ENCODE assay signal across 22 cellular contexts in the genomic region with DNA sequence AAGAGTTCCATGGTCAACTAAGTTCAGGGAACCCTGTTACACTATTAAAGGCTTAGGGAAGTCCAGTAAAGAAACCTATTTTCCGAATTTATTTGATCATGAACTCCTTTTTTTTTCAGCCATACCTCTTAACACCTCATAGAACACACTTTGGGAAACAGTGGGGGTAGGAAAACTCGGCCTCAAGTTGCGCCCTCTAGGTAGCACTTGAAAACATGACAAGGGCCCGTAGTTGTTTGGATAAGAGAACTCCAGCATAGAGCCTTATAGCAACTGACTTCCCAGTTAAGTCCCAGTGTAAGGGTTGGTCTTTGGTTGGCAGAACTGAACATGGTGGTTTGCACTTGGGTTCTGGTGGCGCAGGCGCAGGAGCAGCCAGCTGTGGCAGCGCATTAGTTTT. TPM values are rescaled to one million over a fixed set of nuclear protein-coding genes. Genes with fewer than 3 reads are reported as not detected.
DNase-seq lines count a peak whose midpoint lies in the region; ATAC-seq and TF ChIP-seq lines count a peak whose summit lies in the region.
"Had no signal": no experiment of that assay in that cellular context is flagged by ENCODE, and none has a peak within 500 bp of the region (broad histone marks: within the 10 kb centered on the region; RNA-seq: fewer than 3 reads in every experiment).

No MANE protein-coding gene starts in this region.

- CTCF ChIA-PET in WTC11 (lab: Charles Lee): no interaction called here

- no peak for DNase-seq in activated T-cell treated with anti-CD3 and anti-CD28 coated beads, Interleukin-2, amount 50 U/mL, for 72 hours
- DNase-seq in activated T-cell treated with anti-CD3 and anti-CD28 coated beads, Interleukin-2, amount 50 U/mL, for 1 hour: no peak
- peak; percentile 15 for DNase-seq in ELF-1 (ENCODE audit: low read depth, low spot score)
- no peak for DNase-seq in WTC11 (ENCODE audit: low spot score)
- DNase-seq in mesendoderm: peak; percentile 32
- DNase-seq in posterior vena cava (ENCODE audit: low spot score): no peak
- no peak for DNase-seq in HuH-7 (ENCODE audit: low spot score)
- DNase-seq in posterior cingulate gyrus: no peak
- DNase-seq: 8988T; CD8-positive, alpha-beta memory T cell; DMS79 treated with DMSO at 0.1 percent for 48 hours; GF-D8; GM23248; HFFc6; NCI-H1105 treated with DMSO at 0.1 percent for 48 hours; NCI-H1694 treated with DMSO at 0.1 percent for 48 hours; NCI-H345; NCI-H526 treated with DMSO at 0.1 percent for 48 hours; RPMI8226; SIG-M5 had no signal

- H3K23ac ChIP-seq in mesendoderm (ENCODE audit: low read length): no peak overlapping the region

- H2AK5ac ChIP-seq in mesendoderm (ENCODE audit: low read length): no peak overlapping the region

- H3K4me3 ChIP-seq in mesendoderm (ENCODE audit: low read length): no peak overlapping the region
- H3K4me3 ChIP-seq: BLaER1, GM23248 had no signal

- no peak overlapping the region for H2BK15ac ChIP-seq in mesendoderm (replicated peaks; ENCODE audit: low read depth)

- intact Hi-C loops in posterior vena cava (cut with DNase I): no loop called here
- intact Hi-C loops in posterior cingulate gyrus (cut with DNase I): no loop called here

- H3K36me3 Mint-ChIP-seq in activated T-cell treated with anti-CD3 and anti-CD28 coated beads, Interleukin-2, amount 50 U/mL, for 72 hours (ENCODE audit: insufficient read depth in 2 of 2): peaks cover 14 to 37% of the 10 kb centered on the region in 2 donors
- H3K36me3 Mint-ChIP-seq in WTC11: peaks cover 38% of the 10 kb centered on the region
- H3K36me3 Mint-ChIP-seq: IgD-negative memory B cell had no signal

- H2BK120ac ChIP-seq in mesendoderm (ENCODE audit: low read depth, low read length): no peak overlapping the region

- H3K79me1 ChIP-seq in mesendoderm (ENCODE audit: low read length): no peaks in the 10 kb centered on the region

- H3K27me3 ChIP-seq in mesendoderm (ENCODE audit: insufficient read depth, low read length, poor library complexity): no peaks in the 10 kb centered on the region

- no peak overlapping the region for H3K9ac ChIP-seq in mesendoderm (ENCODE audit: low read length)
- H3K9ac ChIP-seq: BLaER1, GM23248 had no signal

- H4K8ac ChIP-seq in mesendoderm (ENCODE audit: low read depth, low read length): no peak overlapping the region

- POLR2A ChIA-PET in WTC11 (lab: Charles Lee): no interaction called here

- H3K56ac ChIP-seq in mesendoderm (ENCODE audit: low read length): no peak overlapping the region

- no peak for ATAC-seq in activated T-cell treated with anti-CD3 and anti-CD28 coated beads, Interleukin-2, amount 50 U/mL, for 72 hours (replicated peaks in 1 of 2)
- peak; percentile 64 for ATAC-seq in WTC11

- no peak overlapping the region for H3K4me3 Mint-ChIP-seq in activated T-cell treated with anti-CD3 and anti-CD28 coated beads, Interleukin-2, amount 50 U/mL, for 72 hours
- H3K4me3 Mint-ChIP-seq in WTC11: no peak overlapping the region
- H3K4me3 Mint-ChIP-seq: HFFc6, IgD-negative memory B cell had no signal

- H3K4me1 Mint-ChIP-seq in activated T-cell treated with anti-CD3 and anti-CD28 coated beads, Interleukin-2, amount 50 U/mL, for 72 hours (ENCODE audit: low read depth): peaks cover 57% of the 10 kb centered on the region
- peaks cover 14% of the 10 kb centered on the region for H3K4me1 Mint-ChIP-seq in WTC11

- H2BK5ac ChIP-seq in mesendoderm (ENCODE audit: low read length): no peak overlapping the region

- no peak overlapping the region for H4K5ac ChIP-seq in mesendoderm (ENCODE audit: low read length)

- H3K4me1 ChIP-seq in mesendoderm (ENCODE audit: control insufficient read depth, low read depth, low read length): no peaks in the 10 kb centered on the region
- H3K4me1 ChIP-seq: BLaER1 had no signal

- H3K9me3 Mint-ChIP-seq in activated T-cell treated with anti-CD3 and anti-CD28 coated beads, Interleukin-2, amount 50 U/mL, for 72 hours: no peaks in the 10 kb centered on the region
- no peaks in the 10 kb centered on the region for H3K9me3 Mint-ChIP-seq in WTC11
- H3K9me3 Mint-ChIP-seq: CD8-positive, alpha-beta memory T cell; HFFc6; IgD-negative memory B cell had no signal

- peaks cover 45% of the 10 kb centered on the region for H3K79me2 ChIP-seq in mesendoderm (ENCODE audit: control insufficient read depth, insufficient read depth, low read length)

- no CpG with 5 or more reads among the region's 7 CpGs for WGBS in mesendoderm (ENCODE audit: extremely low coverage, insufficient coverage, low lambda C conversion rate)

- no peak overlapping the region for H3K4me2 ChIP-seq in mesendoderm (ENCODE audit: low read length)
- H3K4me2 ChIP-seq: BLaER1 had no signal

- no peak overlapping the region for H3K18ac ChIP-seq in mesendoderm (ENCODE audit: low read length)

- H3K27ac ChIP-seq in mesendoderm (ENCODE audit: low read depth, low read length): no peak overlapping the region
- H3K27ac ChIP-seq: BLaER1, GM23248 had no signal

- peaks cover 2% of the 10 kb centered on the region for H3K36me3 ChIP-seq in mesendoderm (ENCODE audit: control insufficient read depth, insufficient read depth, low read length)

- H3K27me3 Mint-ChIP-seq in activated T-cell treated with anti-CD3 and anti-CD28 coated beads, Interleukin-2, amount 50 U/mL, for 72 hours (ENCODE audit: low read depth): no peaks in the 10 kb centered on the region
- H3K27me3 Mint-ChIP-seq in WTC11 (ENCODE audit: low read depth): no peaks in the 10 kb centered on the region
- H3K27me3 Mint-ChIP-seq: IgD-negative memory B cell had no signal

- H3K4ac ChIP-seq in mesendoderm (ENCODE audit: low read depth, low read length): no peak overlapping the region

- TF ChIP-seq CTCF in WTC11 (IDR thresholded peaks at IDR 0.05): no peak

- H3K27ac Mint-ChIP-seq in activated T-cell treated with anti-CD3 and anti-CD28 coated beads, Interleukin-2, amount 50 U/mL, for 72 hours: peak overlapping the region; percentile 81
- H3K27ac Mint-ChIP-seq in WTC11: no peak overlapping the region
- H3K27ac Mint-ChIP-seq: HFFc6, IgD-negative memory B cell had no signal

TF ChIP-seq in WTC11, 78 proteins besides CTCF, POLR2A, EP300 and RAD21 (continues in another document):
- TF ChIP-seq, protein P1, sequence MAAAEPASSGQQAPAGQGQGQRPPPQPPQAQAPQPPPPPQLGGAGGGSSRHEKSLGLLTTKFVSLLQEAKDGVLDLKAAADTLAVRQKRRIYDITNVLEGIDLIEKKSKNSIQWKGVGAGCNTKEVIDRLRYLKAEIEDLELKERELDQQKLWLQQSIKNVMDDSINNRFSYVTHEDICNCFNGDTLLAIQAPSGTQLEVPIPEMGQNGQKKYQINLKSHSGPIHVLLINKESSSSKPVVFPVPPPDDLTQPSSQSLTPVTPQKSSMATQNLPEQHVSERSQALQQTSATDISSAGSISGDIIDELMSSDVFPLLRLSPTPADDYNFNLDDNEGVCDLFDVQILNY (CRISPR knock-in tag; IDR thresholded peaks at IDR 0.05): no peak
- TF ChIP-seq GABPB1 (CRISPR knock-in tag; IDR thresholded peaks at IDR 0.05) (no peak), ERG (CRISPR knock-in tag; IDR thresholded peaks at IDR 0.05) (no peak), TP53 (CRISPR knock-in tag; IDR thresholded peaks at IDR 0.05) (no peak), ATF6 (CRISPR knock-in tag; IDR thresholded peaks at IDR 0.05) (no peak), ZNF219 (CRISPR knock-in tag; IDR thresholded peaks at IDR 0.05; ENCODE audit: borderline replicate concordance) (no peak)

RNA-seq across cellular contexts. Expression of gene OGT, which starts 14.4 kb away (rescaled TPM):
- 100 to 1,000 TPM; 702 to 788 TPM for total RNA-seq in activated T-cell treated with anti-CD3 and anti-CD28 coated beads, Interleukin-2, amount 50 U/mL, for 72 hours
- total RNA-seq in WTC11 (2021) (121 to 141 TPM (median 126 TPM) in 3 replicates), posterior vena cava (100 to 1,000 TPM in 1 of 2 donors, 10 to 100 TPM in 1; 93.0 to 104 TPM)
- 37.4 TPM for polyA plus RNA-seq in mesendoderm (2013, experiment 1 of 2)
- polyA plus RNA-seq in mesendoderm (2013, experiment 2 of 2): 35.7 TPM

RNA-seq across cellular contexts. Expression of gene GCNA, which starts 30.9 kb away (rescaled TPM):
- total RNA-seq in activated T-cell treated with anti-CD3 and anti-CD28 coated beads, Interleukin-2, amount 50 U/mL, for 72 hours: 1 to 10 TPM; 6.9 to 8.4 TPM
- total RNA-seq in WTC11 (2021) (1.0 to 1.6 TPM (median 1.3 TPM) in 3 replicates), posterior vena cava (1 to 10 TPM; 1.3 to 1.8 TPM)
- polyA plus RNA-seq in mesendoderm (2013, experiment 1 of 2): 1.1 TPM
- 0.97 TPM for polyA plus RNA-seq in mesendoderm (2013, experiment 2 of 2)

Comparison
In these comparisons a context has a peak if more than half of its experiments do, and no peak if none do; other contexts are left out.
1. DNase-seq: peak in ELF-1 (single experiment) and mesendoderm (single experiment); none in activated T-cell treated with anti-CD3 and anti-CD28 coated beads, Interleukin-2, amount 50 U/mL, for 72 hours (0 of 2), activated T-cell treated with anti-CD3 and anti-CD28 coated beads, Interleukin-2, amount 50 U/mL, for 1 hour (single experiment), WTC11 (single experiment), posterior vena cava (single experiment), HuH-7 (single experiment) and posterior cingulate gyrus (0 of 10).